ENCODE assay signal across 14 cellular contexts in genomic region chr16:14057878-14058382, GRCh38. TPM values are rescaled to one million over a fixed set of nuclear protein-coding genes. Genes with fewer than 3 reads are reported as not detected.
DNase-seq lines count a peak whose midpoint lies in the region; ATAC-seq and TF ChIP-seq lines count a peak whose summit lies in the region.
"Had no signal": no experiment of that assay in that cellular context is flagged by ENCODE, and none has a peak within 500 bp of the region (broad histone marks: within the 10 kb centered on the region; RNA-seq: fewer than 3 reads in every experiment).

No MANE protein-coding gene starts in this region.

- H3K27ac ChIP-seq in body of pancreas = peak overlapping the region in 2 of 4 donors; percentile 33 to 41
- peak overlapping the region; percentile 24 for H3K27ac ChIP-seq in muscle layer of duodenum (ENCODE audit: low read length)
- peak overlapping the region; percentile 66 to 86 for H3K27ac ChIP-seq in testis
- H3K27ac ChIP-seq in WERI-Rb-1 = no peak overlapping the region
- H3K27ac ChIP-seq: BLaER1 had no signal

- CTCF ChIA-PET in Caco-2 (lab: Charles Lee) = no interaction called here

- no TSS peak for BruUV-seq in Caco-2 (replicated peaks; lab: Mats Ljungman, UMichigan)

- H3K36me3 ChIP-seq in body of pancreas (replicated peaks in 1 of 2; ENCODE audit: insufficient read depth in 1 of 2, low read depth in 2 of 2) (no peaks in the 10 kb centered on the region), muscle layer of duodenum (ENCODE audit: control insufficient read depth in 1 of 2, insufficient read depth in 2 of 2, low read length in 2 of 2) (no peaks in the 10 kb centered on the region), testis (ENCODE audit: low read depth, missing control alignments) (no peaks in the 10 kb centered on the region), WERI-Rb-1 (no peaks in the 10 kb centered on the region), Caco-2 (ENCODE audit: control insufficient read depth, insufficient read depth, low read length) (no peaks in the 10 kb centered on the region)
- H3K36me3 ChIP-seq: BLaER1 had no signal

- H3K27me3 Mint-ChIP-seq in Caco-2 (ENCODE audit: insufficient read depth, unreplicated experiment) = no peaks in the 10 kb centered on the region

- POLR2A ChIA-PET in Caco-2 (lab: Charles Lee) = no interaction called here

- intact Hi-C loops in body of pancreas (cut with DNase I) = no loop called here
- intact Hi-C loops in testis (cut with DNase I; ENCODE audit: low total_unique reads) = no loop called here
- intact Hi-C loops in Caco-2 (cut with micrococcal nuclease; ENCODE audit: unreplicated experiment) = no loop called here

- 73 to 81% methylated on average over 10 of the region's 10 CpGs for WGBS in body of pancreas, 2 donors
- WGBS in testis, 2 donors = 66 to 70% methylated on average over 10 of the region's 10 CpGs

- H3K9me3 Mint-ChIP-seq in Caco-2 (ENCODE audit: unreplicated experiment) = peaks cover 12% of the 10 kb centered on the region
- H3K9me3 Mint-ChIP-seq: T-helper 2 cell treated with Interferon-gamma antibody and Interleukin-4, amounts not matched to agents 5 μg/mL and 100 μg/mL, for 36 hours had no signal

- H3K4me3 Mint-ChIP-seq in Caco-2 (ENCODE audit: unreplicated experiment) = no peak overlapping the region
- H3K4me3 Mint-ChIP-seq: brain; T-helper 2 cell treated with Interferon-gamma antibody and Interleukin-4, amounts not matched to agents 5 μg/mL and 100 μg/mL, for 36 hours had no signal

- TF ChIP-seq CTCF in body of pancreas (IDR thresholded peaks at IDR 0.05) (no peak), testis (IDR thresholded peaks at IDR 0.05) (no peak), WERI-Rb-1 (IDR thresholded peaks at IDR 0.05; ENCODE audit: low read depth, low read length) (no peak), Caco-2 (IDR thresholded peaks at IDR 0.05; ENCODE audit: insufficient read depth in 1 of 2, low read depth in 1 of 2, low read length in 1 of 2, severe bottlenecking in 1 of 2, unreplicated experiment in 1 of 2) (no peak)

- DNase-seq in body of pancreas (no peak), fibroblast of gingiva (ENCODE audit: low read depth) (peak; percentile 7), testis (peak; percentile 12), NCI-H2196 (lab: John Stamatoyannopoulos, UW; ENCODE audit: unreplicated experiment) (no peak), WERI-Rb-1 (no peak), Caco-2 (no peak)
- DNase-seq: hippocampal formation, NCI-H187, SHP77 had no signal

- ATAC-seq in body of pancreas = peak; percentile 47
- no peak for ATAC-seq in GM18909 (IDR thresholded peaks at IDR 0.05; ENCODE audit: poor library complexity, unreplicated experiment)

- no peaks in the 10 kb centered on the region for H3K4me1 ChIP-seq in body of pancreas
- H3K4me1 ChIP-seq in muscle layer of duodenum (ENCODE audit: control insufficient read depth in 1 of 2, insufficient read depth in 2 of 2, low read length in 2 of 2) = no peaks in the 10 kb centered on the region
- H3K4me1 ChIP-seq in testis = no peaks in the 10 kb centered on the region
- H3K4me1 ChIP-seq in Caco-2 = no peaks in the 10 kb centered on the region
- H3K4me1 ChIP-seq: BLaER1 had no signal

- H3K4me1 Mint-ChIP-seq in Caco-2 (ENCODE audit: low read depth, unreplicated experiment) = no peaks in the 10 kb centered on the region
- H3K4me1 Mint-ChIP-seq: brain had no signal

- H3K27me3 ChIP-seq in body of pancreas (no peaks in the 10 kb centered on the region), muscle layer of duodenum (ENCODE audit: low read depth, low read length) (no peaks in the 10 kb centered on the region), testis (no peaks in the 10 kb centered on the region), WERI-Rb-1 (ENCODE audit: insufficient read depth, low read depth, severe bottlenecking) (no peaks in the 10 kb centered on the region), Caco-2 (replicated peaks; ENCODE audit: control insufficient read depth, insufficient read depth, low read length) (no peaks in the 10 kb centered on the region)
- H3K27me3 ChIP-seq: BLaER1 had no signal

- TF ChIP-seq POLR2A in body of pancreas (IDR thresholded peaks at IDR 0.05) (no peak), testis (IDR thresholded peaks at IDR 0.05) (no peak)

- no peaks in the 10 kb centered on the region for H3K36me3 Mint-ChIP-seq in Caco-2 (ENCODE audit: insufficient read depth, unreplicated experiment)
- H3K36me3 Mint-ChIP-seq: brain had no signal

- no peak overlapping the region for H3K27ac Mint-ChIP-seq in Caco-2 (ENCODE audit: unreplicated experiment)
- H3K27ac Mint-ChIP-seq: brain; T-helper 2 cell treated with Interferon-gamma antibody and Interleukin-4, amounts not matched to agents 5 μg/mL and 100 μg/mL, for 36 hours had no signal

- peaks cover 0 to 4% (median 0%) of the 10 kb centered on the region in 3 donors for H3K9me3 ChIP-seq in body of pancreas
- H3K9me3 ChIP-seq in muscle layer of duodenum (ENCODE audit: control insufficient read depth in 1 of 2, low read length in 2 of 2) = peaks cover 0 to 3% of the 10 kb centered on the region in 2 donors
- H3K9me3 ChIP-seq in testis = no peaks in the 10 kb centered on the region
- peaks cover 4% of the 10 kb centered on the region for H3K9me3 ChIP-seq in WERI-Rb-1 (ENCODE audit: severe bottlenecking)
- no peaks in the 10 kb centered on the region for H3K9me3 ChIP-seq in Caco-2

- H3K4me3 ChIP-seq in body of pancreas (no peak overlapping the region), muscle layer of duodenum (ENCODE audit: low read depth in 1 of 2, low read length in 2 of 2) (no peak overlapping the region), testis (no peak overlapping the region), WERI-Rb-1 (ENCODE audit: low read depth, low read length) (no peak overlapping the region), Caco-2 (ENCODE audit: low read depth, low read length) (no peak overlapping the region)
- H3K4me3 ChIP-seq: BLaER1 had no signal

RNA-seq across cellular contexts. Expression of gene MRTFB, which starts 13.2 kb away (rescaled TPM):
- total RNA-seq in body of pancreas = 10 to 100 TPM; 39.2 to 46.8 TPM
- total RNA-seq in testis = 100 to 1,000 TPM in 1 of 2 donors, 10 to 100 TPM in 1; 91.4 to 140 TPM
- 41.4 TPM for polyA plus RNA-seq in testis (ENCODE audit: insufficient read depth, low read depth, low replicate concordance)
- total RNA-seq in Caco-2 (2022) = 29.5 and 37.1 TPM in 2 replicates

Comparison
In these comparisons a context has a peak if more than half of its experiments do, and no peak if none do; other contexts are left out.
1. DNase-seq: peak in fibroblast of gingiva (single experiment) and testis (single experiment); none in body of pancreas (0 of 4), NCI-H2196 (single experiment), WERI-Rb-1 (single experiment) and Caco-2 (0 of 2).